ENCODE assay signal across 1 cellular context in genomic region chr11:235998-236773, GRCh38.
TF ChIP-seq lines count a peak whose summit lies in the region.

SIRT3 (minus strand) TSS chr11:236342; CDS start chr11:236328, 14 bp downstream.

TF ChIP-seq in HEK293, 187 proteins besides CTCF, POLR2A, EP300 and RAD21 (continued from another document and continues in another):
- TF ChIP-seq REST (tag by site-specific recombination; IDR thresholded peaks at IDR 0.05) (0 out of 2 replicates have a peak, but pooled peaks have one; percentile 11), HOXC10 (CRISPR knock-in tag; IDR thresholded peaks at IDR 0.05) (no peak), MYNN (tag by site-specific recombination; IDR thresholded peaks at IDR 0.05; ENCODE audit: borderline replicate concordance) (no peak), ZNF501 (tag by site-specific recombination; IDR thresholded peaks at IDR 0.05) (peak; percentile 25; the same call in 1 of the 2 replicates), YY1 (tag by site-specific recombination; IDR thresholded peaks at IDR 0.05) (peak; percentile 52; the same call in 1 of the 2 replicates), ZNF707 (tag by site-specific recombination; IDR thresholded peaks at IDR 0.05) (no peak), ZNF140 (tag by site-specific recombination; IDR thresholded peaks at IDR 0.05) (no peak), ZNF23 (tag by site-specific recombination; IDR thresholded peaks at IDR 0.05; ENCODE audit: borderline replicate concordance) (no peak), ZBTB26 (tag by site-specific recombination; optimal IDR thresholded peaks at IDR 0.05) (peak; percentile 58), ZNF324 (tag by site-specific recombination; IDR thresholded peaks at IDR 0.05) (no peak), REPIN1 (tag by site-specific recombination; IDR thresholded peaks at IDR 0.05; ENCODE audit: low read depth) (no peak), ZBTB17 (tag by site-specific recombination; IDR thresholded peaks at IDR 0.05) (peak; percentile 56; the same call in 1 of the 2 replicates), ZNF837 (tag by site-specific recombination; IDR thresholded peaks at IDR 0.05) (no peak), ZBTB20 (tag by site-specific recombination; IDR thresholded peaks at IDR 0.05) (peak; percentile 78), ZNF626 (tag by site-specific recombination; IDR thresholded peaks at IDR 0.05) (no peak), ZEB2 (tag by site-specific recombination; IDR thresholded peaks at IDR 0.05) (0 out of 2 replicates have a peak, but pooled peaks have one; percentile 60), ZXDB (tag by site-specific recombination; IDR thresholded peaks at IDR 0.05) (peak; percentile 48; the same call in 1 of the 2 replicates), ZBTB6 (tag by site-specific recombination; IDR thresholded peaks at IDR 0.05) (0 out of 2 replicates have a peak, but pooled peaks have one; percentile 14), ZNF76 (tag by site-specific recombination; IDR thresholded peaks at IDR 0.05; ENCODE audit: borderline replicate concordance, low read depth) (peak; percentile 31; the same call in 1 of the 2 replicates), ZBTB11 (tag by site-specific recombination; conservative IDR thresholded peaks at IDR 0.05; ENCODE audit: low read depth) (peak; percentile 96; the same call in 1 of the 2 replicates), KLF8 (tag by site-specific recombination; IDR thresholded peaks at IDR 0.05) (peak; percentile 29; the same call in 1 of the 2 replicates), ZFP69B (tag by site-specific recombination; IDR thresholded peaks at IDR 0.05) (0 out of 2 replicates have a peak, but pooled peaks have one; percentile 18), SP3 (tag by site-specific recombination; IDR thresholded peaks at IDR 0.05) (peak; percentile 63), ZNF175 (tag by site-specific recombination; IDR thresholded peaks at IDR 0.05) (no peak), ZNF585B (tag by site-specific recombination; IDR thresholded peaks at IDR 0.05) (peak; percentile 15; the same call in 1 of the 2 replicates), ZNF555 (tag by site-specific recombination; conservative IDR thresholded peaks at IDR 0.05) (no peak), ZNF660 (tag by site-specific recombination; IDR thresholded peaks at IDR 0.05) (no peak), BCL6B (tag by site-specific recombination; IDR thresholded peaks at IDR 0.05) (no peak), ZFP41 (tag by site-specific recombination; IDR thresholded peaks at IDR 0.05; ENCODE audit: borderline replicate concordance) (no peak), PRDM10 (tag by site-specific recombination; IDR thresholded peaks at IDR 0.05) (0 out of 2 replicates have a peak, but pooled peaks have one; percentile 30), SP7 (tag by site-specific recombination; IDR thresholded peaks at IDR 0.05) (0 out of 2 replicates have a peak, but pooled peaks have one; percentile 10), ZNF747 (tag by site-specific recombination; IDR thresholded peaks at IDR 0.05) (no peak), SCRT1 (tag by site-specific recombination; IDR thresholded peaks at IDR 0.05; ENCODE audit: borderline replicate concordance) (no peak), TSHZ1 (tag by site-specific recombination; IDR thresholded peaks at IDR 0.05; ENCODE audit: borderline replicate concordance) (no peak), KLF10 (tag by site-specific recombination; IDR thresholded peaks at IDR 0.05) (peak; percentile 75; the same call in 1 of the 2 replicates), ZNF274 (IDR thresholded peaks at IDR 0.05; ENCODE audit: low read length) (no peak), ZNF274 (tag by site-specific recombination; IDR thresholded peaks at IDR 0.05; ENCODE audit: borderline replicate concordance) (no peak), ZNF692 (tag by site-specific recombination; IDR thresholded peaks at IDR 0.05) (peak; percentile 42; the same call in 1 of the 2 replicates), ZNF510 (tag by site-specific recombination; IDR thresholded peaks at IDR 0.05; ENCODE audit: insufficient replicate concordance) (no peak), ZNF600 (tag by site-specific recombination; IDR thresholded peaks at IDR 0.05) (no peak; the same call in 1 of the 2 replicates), ZNF248 (tag by site-specific recombination; IDR thresholded peaks at IDR 0.05) (no peak), ZNF114 (tag by site-specific recombination; IDR thresholded peaks at IDR 0.05) (no peak)
